ENCODE assay signal across 8 cellular contexts in the genomic region with DNA sequence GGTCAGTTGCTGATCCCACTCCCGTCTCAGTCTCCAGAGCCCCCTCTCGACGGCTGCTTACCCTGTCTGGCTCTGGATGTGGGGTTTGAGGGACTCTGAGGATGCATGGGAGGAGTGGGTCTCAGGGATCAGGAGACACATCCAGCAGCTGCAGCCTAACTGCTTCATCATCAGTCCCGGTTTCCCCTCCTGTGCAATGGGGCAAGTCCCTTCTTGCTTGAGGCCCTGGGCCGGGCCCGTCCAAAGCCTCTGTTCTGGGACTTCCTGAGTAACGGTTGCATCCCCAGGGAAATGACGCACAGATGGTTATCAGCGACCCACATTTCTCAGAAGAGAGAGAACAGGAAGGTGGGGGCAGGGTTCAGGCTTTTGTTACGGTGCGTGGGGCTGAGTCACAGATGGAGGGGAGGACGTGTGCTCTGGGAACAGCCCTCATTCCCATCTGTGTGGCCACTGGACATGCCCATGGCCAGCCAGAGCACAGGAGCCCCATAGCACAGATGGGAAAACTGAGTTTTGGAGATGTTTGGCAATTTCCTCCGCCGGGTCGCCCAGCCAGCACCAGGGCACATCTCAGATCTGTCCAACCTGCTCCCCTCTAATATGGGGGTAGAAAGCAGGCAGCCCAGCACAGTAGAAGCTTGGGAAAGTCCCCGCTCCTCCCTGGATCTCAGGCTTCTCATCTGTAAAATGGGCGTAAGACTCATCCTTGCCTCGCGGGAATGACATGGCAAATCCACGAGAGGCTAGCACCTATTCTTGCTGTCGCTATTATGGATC. TPM values are rescaled to one million over a fixed set of nuclear protein-coding genes. Genes with fewer than 3 reads are reported as not detected.
A peak's percentile ranks its signal among the peaks of the same experiment; 100 is the strongest.
DNase-seq lines count a peak whose midpoint lies in the region; ATAC-seq and TF ChIP-seq lines count a peak whose summit lies in the region.

No MANE protein-coding gene starts in this region.

- TF ChIP-seq CTCF in CD4-positive, alpha-beta T cell (IDR thresholded peaks at IDR 0.05) = no peak
- no peak for TF ChIP-seq CTCF in esophagus muscularis mucosa (IDR thresholded peaks at IDR 0.05)
- TF ChIP-seq CTCF in prostate gland (IDR thresholded peaks at IDR 0.05) = no peak
- TF ChIP-seq CTCF in type B pancreatic cell (conservative IDR thresholded peaks at IDR 0.05) = no peak

- TF ChIP-seq POLR2A in esophagus muscularis mucosa (IDR thresholded peaks at IDR 0.05; ENCODE audit: low read depth) (no peak), prostate gland (IDR thresholded peaks at IDR 0.05) (no peak)

- WGBS in esophagus muscularis mucosa = 53% methylated on average over 18 of the region's 21 CpGs
- 50% methylated on average over 21 of the region's 21 CpGs for WGBS in prostate gland

- H3K9me3 ChIP-seq in CD4-positive, alpha-beta T cell (ENCODE audit: control insufficient read depth, low read length) = no peaks in the 10 kb centered on the region
- peaks cover 0 to 2% (median 0%) of the 10 kb centered on the region in 4 donors for H3K9me3 ChIP-seq in esophagus muscularis mucosa
- no peaks in the 10 kb centered on the region for H3K9me3 ChIP-seq in prostate gland

- H3K36me3 ChIP-seq in esophagus muscularis mucosa (no peaks in the 10 kb centered on the region), prostate gland (no peaks in the 10 kb centered on the region)

- POLR2A ChIA-PET in CD4-positive, alpha-beta T cell (lab: Charles Lee) = no interaction called here

- H3K4me1 ChIP-seq in esophagus muscularis mucosa = peaks cover 0 to 9% (median 4%) of the 10 kb centered on the region in 4 donors
- no peaks in the 10 kb centered on the region for H3K4me1 ChIP-seq in prostate gland (replicated peaks)

- DNase-seq in CD4-positive, alpha-beta T cell = peak; percentile 54 to 81 (median 68)
- DNase-seq in NCI-H226 = peak; percentile 93
- peak; percentile 67 for DNase-seq in activated CD8-positive, alpha-beta memory T cell treated with anti-CD3 and anti-CD28 coated beads, Interleukin-2, amount 50 U/mL, for 24 hours (ENCODE audit: extremely low read depth)
- DNase-seq in esophagus muscularis mucosa (ENCODE audit: extremely low spot score) = no peak
- peak; percentile 57 for DNase-seq in prostate gland (ENCODE audit: low spot score)
- DNase-seq in type B pancreatic cell (ENCODE audit: extremely low spot score, unreplicated experiment) = no peak
- DNase-seq in putamen (ENCODE audit: low spot score) = no peak

- peak overlapping the region; percentile 87 for H3K27ac Mint-ChIP-seq in CD4-positive, alpha-beta T cell
- no peak overlapping the region for H3K27ac Mint-ChIP-seq in type B pancreatic cell

- H3K27me3 Mint-ChIP-seq in CD4-positive, alpha-beta T cell = no peaks in the 10 kb centered on the region
- H3K27me3 Mint-ChIP-seq in type B pancreatic cell = peaks cover 11% of the 10 kb centered on the region

- CTCF ChIA-PET in CD4-positive, alpha-beta T cell (lab: Charles Lee) = no interaction called here

- peak; percentile 91 for ATAC-seq in CD4-positive, alpha-beta T cell (ENCODE audit: poor library complexity)
- peak; percentile 80 for ATAC-seq in GM21619 (IDR thresholded peaks at IDR 0.05; ENCODE audit: unreplicated experiment)

- peak overlapping the region; percentile 52 for H3K4me3 Mint-ChIP-seq in CD4-positive, alpha-beta T cell
- no peak overlapping the region for H3K4me3 Mint-ChIP-seq in type B pancreatic cell

- no peaks in the 10 kb centered on the region for H3K27me3 ChIP-seq in CD4-positive, alpha-beta T cell (ENCODE audit: control insufficient read depth, insufficient read depth, low read length)
- H3K27me3 ChIP-seq in esophagus muscularis mucosa (peaks cover 0 to 16% (median 0%) of the 10 kb centered on the region in 4 donors), prostate gland (replicated peaks; ENCODE audit: insufficient read depth) (no peaks in the 10 kb centered on the region)

- no peaks in the 10 kb centered on the region for H3K4me1 Mint-ChIP-seq in CD4-positive, alpha-beta T cell (ENCODE audit: low read depth)
- no peaks in the 10 kb centered on the region for H3K4me1 Mint-ChIP-seq in type B pancreatic cell (ENCODE audit: unreplicated experiment)

- H3K36me3 Mint-ChIP-seq in CD4-positive, alpha-beta T cell (ENCODE audit: low read depth) = no peaks in the 10 kb centered on the region
- no peaks in the 10 kb centered on the region for H3K36me3 Mint-ChIP-seq in type B pancreatic cell

- no peaks in the 10 kb centered on the region for H3K9me3 Mint-ChIP-seq in CD4-positive, alpha-beta T cell
- no peaks in the 10 kb centered on the region for H3K9me3 Mint-ChIP-seq in type B pancreatic cell

- peak; percentile 47 for TF ChIP-seq EP300 in esophagus muscularis mucosa (IDR thresholded peaks at IDR 0.05)

- intact Hi-C loops in CD4-positive, alpha-beta T cell (cut with DNase I, micrococcal nuclease) = no loop called here
- intact Hi-C loops in esophagus muscularis mucosa (cut with DNase I) = no loop called here
- intact Hi-C loops in prostate gland (cut with DNase I) = no loop called here

- H3K27ac ChIP-seq in CD4-positive, alpha-beta T cell (ENCODE audit: low read depth, low read length) = peak overlapping the region; percentile 27
- peak overlapping the region in 2 of 4 donors; percentile 14 to 42 for H3K27ac ChIP-seq in esophagus muscularis mucosa (replicated peaks in 1 of 4)
- H3K27ac ChIP-seq in prostate gland = peak overlapping the region; percentile 37 to 41

- H3K4me3 ChIP-seq in esophagus muscularis mucosa (no peak overlapping the region), prostate gland (no peak overlapping the region)

RNA-seq across cellular contexts. Expression of a gene that starts 19.3 kb away (rescaled TPM):
- total RNA-seq in CD4-positive, alpha-beta T cell = 10 to 100 TPM; 12.1 to 14.9 TPM
- total RNA-seq in esophagus muscularis mucosa = 10 to 100 TPM in 1 of 4 donors, 1 to 10 TPM in 3; 4.3 to 13.8 (median 5.3) TPM
- 10 to 100 TPM; 11.1 to 13.3 TPM for total RNA-seq in prostate gland
- 1.6 and 3.9 TPM in 2 replicates for total RNA-seq in type B pancreatic cell (ENCODE audit: low replicate concordance)

RNA-seq across cellular contexts. Expression of a gene that starts 23.4 kb away (rescaled TPM):
- 10 to 100 TPM; 70.2 to 73.7 TPM for total RNA-seq in CD4-positive, alpha-beta T cell
- total RNA-seq in esophagus muscularis mucosa (1 to 10 TPM in 3 of 4 donors, under 1 TPM in 1; 0.42 to 5.5 (median 2.4) TPM), prostate gland (1 to 10 TPM in 1 of 2 donors, under 1 TPM in 1; 0.14 to 1.5 TPM), type B pancreatic cell (ENCODE audit: low replicate concordance) (not detected in 2 replicates)

RNA-seq across cellular contexts. Expression of a gene that starts 30.6 kb away (rescaled TPM):
- 10 to 100 TPM; 49.6 to 51.9 TPM for total RNA-seq in CD4-positive, alpha-beta T cell
- total RNA-seq in esophagus muscularis mucosa (10 to 100 TPM; 26.2 to 33.6 (median 29.7) TPM), prostate gland (10 to 100 TPM; 48.6 to 68.5 TPM), type B pancreatic cell (ENCODE audit: low replicate concordance) (63.9 and 65.8 TPM in 2 replicates)

Comparison
In these comparisons a context has a peak if more than half of its experiments do, and no peak if none do; other contexts are left out.
1. DNase-seq: peak in CD4-positive, alpha-beta T cell (10 of 10), NCI-H226 (single experiment), activated CD8-positive, alpha-beta memory T cell treated with anti-CD3 and anti-CD28 coated beads, Interleukin-2, amount 50 U/mL, for 24 hours (single experiment) and prostate gland (single experiment); none in esophagus muscularis mucosa (single experiment), type B pancreatic cell (single experiment) and putamen (single experiment).
2. RNA of a gene that starts 23.4 kb away (total RNA-seq): 70.2 to 73.7 TPM in CD4-positive, alpha-beta T cell; 0.42 to 5.5 TPM in esophagus muscularis mucosa, 0.14 to 1.5 TPM in prostate gland and not detected in type B pancreatic cell; every median in the first group is over 10 times any median in the second.